Comparison of ENCODE assay signal across 8 cellular contexts in genomic region chrX:1446984-1447968, GRCh38. TPM values are rescaled to one million over a fixed set of nuclear protein-coding genes. Genes with fewer than 3 reads are reported as not detected.
A peak's percentile ranks its signal among the peaks of the same experiment; 100 is the strongest.
DNase-seq lines count a peak whose midpoint lies in the region; ATAC-seq, FAIRE-seq and TF ChIP-seq lines count a peak whose summit lies in the region.
"Not testable (repeated sequence)": the region's sequence is repeated elsewhere in the genome, so short reads cannot be mapped to it uniquely, and the experiment has no call there.

No MANE protein-coding gene starts in this region.

- not testable (repeated sequence) for TF ChIP-seq EP300 in GM12878 (IDR thresholded peaks at IDR 0.05; ENCODE audit: borderline replicate concordance in 1 of 2, control insufficient read depth in 1 of 2, low read depth in 2 of 2, low read length in 2 of 2)

- not testable (repeated sequence) for H3K4me3 Mint-ChIP-seq in H9; activated CD8-positive, alpha-beta T cell treated with anti-CD3 and anti-CD28 coated beads for 36 hours; osteocyte (ENCODE audit: unreplicated experiment)

- H4K8ac ChIP-seq in H9 (replicated peaks; ENCODE audit: insufficient read length, low read depth, low read length): not testable (repeated sequence)

- DNase-seq in H9: peak; percentile 19
- peak; percentile 48 for DNase-seq in NAMALWA (ENCODE audit: low spot score)
- not testable (repeated sequence) for DNase-seq in activated CD8-positive, alpha-beta T cell treated with anti-CD3 and anti-CD28 coated beads for 36 hours; GM12878 (ENCODE audit: low read depth, low spot score)
- DNase-seq in right cardiac atrium: peak in 2 of 3 donors; percentile 2
- DNase-seq in osteocyte (ENCODE audit: extremely low spot score, unreplicated experiment): peak; percentile 44
- DNase-seq in upper lobe of right lung: peak; percentile 34

- H3T11ph ChIP-seq in H9 (ENCODE audit: low read length): not testable (repeated sequence)

- H3K27ac ChIP-seq in DOHH2 (ENCODE audit: low read depth, low read length); H9 (ENCODE audit: insufficient read length, low read depth, low read length); GM12878 (ENCODE audit: control insufficient read depth, insufficient read depth); right cardiac atrium (ENCODE audit: low read length); upper lobe of right lung: not testable (repeated sequence)

- H2BK5ac ChIP-seq in H9 (ENCODE audit: insufficient read length, low read length): not testable (repeated sequence)

- not testable (repeated sequence) for H3K9ac ChIP-seq in H9 (ENCODE audit: extremely low read depth, insufficient read length, low read length); GM12878 (ENCODE audit: control insufficient read depth, insufficient read depth, low read length)

- not testable (repeated sequence) for TF ChIP-seq POLR2A in GM12878 (IDR thresholded peaks at IDR 0.05; ENCODE audit: low read depth, low read length)

- H2BK20ac ChIP-seq in H9 (ENCODE audit: low read depth, low read length, poor library complexity, severe bottlenecking): not testable (repeated sequence)

- peaks cover 69 to 79% (median 74%) of the 10 kb centered on the region in 3 experiments for H3K36me3 Mint-ChIP-seq in H9 (ENCODE audit: insufficient read depth in 1 of 3, low read depth in 3 of 3)
- H3K36me3 Mint-ChIP-seq in activated CD8-positive, alpha-beta T cell treated with anti-CD3 and anti-CD28 coated beads for 36 hours (ENCODE audit: low read depth): peaks cover 67% of the 10 kb centered on the region
- H3K36me3 Mint-ChIP-seq in osteocyte (ENCODE audit: unreplicated experiment): peaks cover 27% of the 10 kb centered on the region

- not testable (repeated sequence) for H4K91ac ChIP-seq in H9 (ENCODE audit: insufficient read length, low read depth, low read length)

- H3F3A ChIP-seq in DOHH2 (ENCODE audit: control insufficient read depth, insufficient read depth): not testable (repeated sequence)

- not testable (repeated sequence) for H2AFZ ChIP-seq in H9 (ENCODE audit: low read length); GM12878 (ENCODE audit: control insufficient read depth, low read depth, low read length)

- not testable (repeated sequence) for H2BK15ac ChIP-seq in H9 (ENCODE audit: low read depth, low read length)

- H2BK12ac ChIP-seq in H9 (ENCODE audit: insufficient read length, low read depth, low read length): not testable (repeated sequence)

- peak; percentile 35 for ATAC-seq in activated CD8-positive, alpha-beta T cell treated with anti-CD3 and anti-CD28 coated beads for 36 hours
- ATAC-seq in GM12878: peak; percentile 87
- ATAC-seq in right cardiac atrium, upper lobe of right lung: not testable (repeated sequence)

- CTCF ChIA-PET in activated CD8-positive, alpha-beta T cell treated with anti-CD3 and anti-CD28 coated beads for 36 hours (lab: Charles Lee); GM12878 (lab: Yijun Ruan, JAX): not testable (repeated sequence)

- H3K9me3 ChIP-seq in DOHH2 (ENCODE audit: control insufficient read depth, insufficient read depth, low read length): peaks cover 21% of the 10 kb centered on the region; the same call in 1 of the 2 replicates
- H3K9me3 ChIP-seq in H9 (ENCODE audit: control insufficient read depth, low read depth, low read length): peaks cover 13% of the 10 kb centered on the region
- H3K9me3 ChIP-seq in GM12878 (replicated peaks; ENCODE audit: control insufficient read depth, insufficient read depth, low read length): peaks cover 40% of the 10 kb centered on the region
- not testable (repeated sequence) for H3K9me3 ChIP-seq in right cardiac atrium (ENCODE audit: control insufficient read depth, low read length); upper lobe of right lung

- peaks cover 11% of the 10 kb centered on the region for H3K79me1 ChIP-seq in H9 (ENCODE audit: insufficient read depth, low read depth, low read length, poor library complexity, severe bottlenecking)

- H3K79me2 ChIP-seq in DOHH2 (ENCODE audit: control insufficient read depth, low read length) (peaks cover 90% of the 10 kb centered on the region), H9 (ENCODE audit: insufficient read depth, low read length) (peaks cover 34% of the 10 kb centered on the region; the same call in 1 of the 2 replicates), GM12878 (ENCODE audit: control insufficient read depth, insufficient read depth, low read length) (peaks cover 53% of the 10 kb centered on the region)

- H3K27ac Mint-ChIP-seq in H9; osteocyte (ENCODE audit: unreplicated experiment): not testable (repeated sequence)
- H3K27ac Mint-ChIP-seq in activated CD8-positive, alpha-beta T cell treated with anti-CD3 and anti-CD28 coated beads for 36 hours: peak overlapping the region; percentile 30

- not testable (repeated sequence) for H3K23me2 ChIP-seq in H9 (ENCODE audit: insufficient read length, low read depth, low read length, poor library complexity, severe bottlenecking)

- not testable (repeated sequence) for TF ChIP-seq RAD21 in GM12878 (IDR thresholded peaks at IDR 0.05; ENCODE audit: insufficient read depth, low read depth, low read length)

- RAD21 ChIA-PET in GM12878 (lab: Charles Lee; ENCODE audit: unreplicated experiment): not testable (repeated sequence)

- H3K4me1 ChIP-seq in DOHH2 (ENCODE audit: control insufficient read depth, low read length) (peaks cover 32% of the 10 kb centered on the region), GM12878 (ENCODE audit: control insufficient read depth, insufficient read depth, low read length) (peaks cover 13% of the 10 kb centered on the region), upper lobe of right lung (peaks cover 11% of the 10 kb centered on the region)
- H3K4me1 ChIP-seq in H9 (ENCODE audit: insufficient read depth, low read length); right cardiac atrium (ENCODE audit: control insufficient read depth, insufficient read depth, low read length): not testable (repeated sequence)

- WGBS in H9 (ENCODE audit: extremely low coverage, insufficient read length, low lambda C conversion rate): no CpG with 5 or more reads among the region's 13 CpGs
- WGBS in GM12878 (ENCODE audit: insufficient coverage, insufficient replicate concordance, low lambda C conversion rate, missing lambda C conversion rate): 75% methylated on average over 13 of the region's 13 CpGs
- WGBS in right cardiac atrium: 93% methylated on average over 13 of the region's 13 CpGs

- not testable (repeated sequence) for H3K9me2 ChIP-seq in DOHH2 (replicated peaks; ENCODE audit: control insufficient read depth, low read length)

- H4K5ac ChIP-seq in H9 (ENCODE audit: insufficient read length, low read depth, low read length): not testable (repeated sequence)

- not testable (repeated sequence) for H3K4me1 Mint-ChIP-seq in H9; osteocyte (ENCODE audit: unreplicated experiment)
- H3K4me1 Mint-ChIP-seq in activated CD8-positive, alpha-beta T cell treated with anti-CD3 and anti-CD28 coated beads for 36 hours (ENCODE audit: low read depth): peaks cover 28% of the 10 kb centered on the region

- H3K14ac ChIP-seq in H9 (ENCODE audit: insufficient read depth, low read length): not testable (repeated sequence)

- in situ Hi-C loops in GM12878 (cut with MboI): not testable (repeated sequence)

- not testable (repeated sequence) for H2BK120ac ChIP-seq in H9 (ENCODE audit: low read depth, low read length, poor library complexity, severe bottlenecking)

- not testable (repeated sequence) for H3K56ac ChIP-seq in H9 (ENCODE audit: insufficient read length, low read depth, low read length)

- not testable (repeated sequence) for TF ChIP-seq CTCF in DOHH2 (IDR thresholded peaks at IDR 0.05; ENCODE audit: low read depth, low read length, poor library complexity, severe bottlenecking); H9 (conservative IDR thresholded peaks at IDR 0.05); activated CD8-positive, alpha-beta T cell treated with anti-CD3 and anti-CD28 coated beads for 36 hours (IDR thresholded peaks at IDR 0.05); GM12878 (IDR thresholded peaks at IDR 0.05 in 2 of 3, conservative IDR thresholded peaks at IDR 0.05 in 1 of 3; ENCODE audit: control insufficient read depth in 2 of 3, extremely low read depth in 1 of 3, insufficient read depth in 1 of 3, low read depth in 3 of 3, low read length in 3 of 3); osteocyte (IDR thresholded peaks at IDR 0.05); upper lobe of right lung (IDR thresholded peaks at IDR 0.05)

- SMC1A ChIA-PET in GM12878 (lab: Charles Lee; ENCODE audit: uncharacterized antibody, unreplicated experiment): not testable (repeated sequence)

- not testable (repeated sequence) for H3K27me3 ChIP-seq in DOHH2 (ENCODE audit: control insufficient read depth, low read length); H9 (ENCODE audit: insufficient read depth, low read length); GM12878 (replicated peaks in 1 of 2; ENCODE audit: control insufficient read depth in 2 of 2, insufficient read depth in 2 of 2, low read length in 1 of 2); right cardiac atrium (ENCODE audit: control insufficient read depth, insufficient read depth); upper lobe of right lung

- not testable (repeated sequence) for H3K27me3 Mint-ChIP-seq in H9 (ENCODE audit: low read depth); activated CD8-positive, alpha-beta T cell treated with anti-CD3 and anti-CD28 coated beads for 36 hours; osteocyte (ENCODE audit: unreplicated experiment)

- peak; percentile 54 for FAIRE-seq in GM12878 (lab: Jason Lieb, UNC)

- POLR2A ChIA-PET in activated CD8-positive, alpha-beta T cell treated with anti-CD3 and anti-CD28 coated beads for 36 hours (lab: Charles Lee); GM12878 (lab: Charles Lee): not testable (repeated sequence)

- not testable (repeated sequence) for H3K4me3 ChIP-seq in DOHH2 (ENCODE audit: low read length); GM12878; right cardiac atrium (ENCODE audit: low read length); upper lobe of right lung

- H3K18ac ChIP-seq in H9 (ENCODE audit: insufficient read length, low read depth, low read length): not testable (repeated sequence)

- not testable (repeated sequence) for BruUV-seq in GM12878 (replicated peaks; lab: Mats Ljungman, UMichigan)

- not testable (repeated sequence) for H2AK5ac ChIP-seq in H9 (ENCODE audit: insufficient read length, low read length)

- intact Hi-C loops in activated CD8-positive, alpha-beta T cell treated with anti-CD3 and anti-CD28 coated beads for 36 hours (cut with micrococcal nuclease); GM12878 (cut with micrococcal nuclease; ENCODE audit: unreplicated experiment); upper lobe of right lung (cut with DNase I): not testable (repeated sequence)
- intact Hi-C loops in right cardiac atrium (cut with DNase I): loop anchor here in 2 of 4 donors (10.0 kb wide), 1 partner anchor 52 kb away; the partner anchor contains the start of gene SLC25A6 (in 2 of the 2)

- not testable (repeated sequence) for H4K20me1 ChIP-seq in DOHH2 (ENCODE audit: control insufficient read depth, insufficient read depth, low read depth, low read length); H9 (ENCODE audit: control insufficient read depth, insufficient read depth, insufficient read length); GM12878 (ENCODE audit: control insufficient read depth, insufficient read depth)

- H3K23ac ChIP-seq in H9 (ENCODE audit: insufficient read length, low read depth, low read length): not testable (repeated sequence)

- H3K36me3 ChIP-seq in DOHH2 (ENCODE audit: control insufficient read depth, low read length) (peaks cover 37% of the 10 kb centered on the region), GM12878 (ENCODE audit: control insufficient read depth in 2 of 2, insufficient read depth in 2 of 2, low read length in 1 of 2) (peaks cover 0 to 10% of the 10 kb centered on the region in 2 experiments; a peak in 2 of 4 replicates)
- not testable (repeated sequence) for H3K36me3 ChIP-seq in upper lobe of right lung

- H3K9me3 Mint-ChIP-seq in H9: peaks cover 51 to 53% of the 10 kb centered on the region in 2 experiments
- H3K9me3 Mint-ChIP-seq in activated CD8-positive, alpha-beta T cell treated with anti-CD3 and anti-CD28 coated beads for 36 hours: peaks cover 44% of the 10 kb centered on the region
- peaks cover 14% of the 10 kb centered on the region for H3K9me3 Mint-ChIP-seq in osteocyte (ENCODE audit: unreplicated experiment)

- H3K4me2 ChIP-seq in DOHH2 (ENCODE audit: low read length): peak overlapping the region; percentile 11; the same call in 1 of the 2 replicates
- H3K4me2 ChIP-seq in H9 (ENCODE audit: insufficient read depth, insufficient read length, low read length); GM12878 (ENCODE audit: control insufficient read depth, insufficient read depth): not testable (repeated sequence)

- not testable (repeated sequence) for H3K4ac ChIP-seq in H9 (ENCODE audit: low read depth, low read length)

RNA-seq across cellular contexts. Expression of gene ASMTL, which starts 5.4 kb away (rescaled TPM):
- total RNA-seq in H9 (2021): 59.8 and 64.2 TPM in 2 replicates
- 10 to 100 TPM; 55.8 to 57.2 TPM for total RNA-seq in activated CD8-positive, alpha-beta T cell treated with anti-CD3 and anti-CD28 coated beads for 36 hours
- 32.4 and 34.7 TPM in 2 replicates for total RNA-seq in GM12878 (2013; cell fraction: nucleolus; rRNA removed)
- 21.7 and 32.2 TPM in 2 replicates for total RNA-seq in GM12878 (2014; rRNA removed)
- 15.5 and 18.1 TPM in 2 replicates for total RNA-seq in GM12878 (2014; rRNA removed; fragmentation: Illumina TruSeq; extraction: Trizol)
- total RNA-seq in GM12878 (2021): 46.6 and 46.8 TPM in 2 replicates
- polyA plus RNA-seq in GM12878 (2011; ENCODE audit: low read depth): 14.8 TPM
- polyA plus RNA-seq in GM12878 (2011; rRNA removed): 24.5 and 51.9 TPM in 2 replicates
- 54.2 and 67.8 TPM in 2 replicates for polyA plus RNA-seq in GM12878 (2011; cell fraction: cytosol; rRNA removed)
- polyA plus RNA-seq in GM12878 (2011; cell fraction: nucleus; rRNA removed): 97.6 and 127 TPM in 2 replicates
- 42.3 and 47.5 TPM in 2 replicates for polyA plus RNA-seq in GM12878 (2012)
- polyA plus RNA-seq in GM12878 (2014; fragmentation: Illumina TruSeq; extraction: Trizol): 8.5 and 14.3 TPM in 2 replicates
- 1 to 10 TPM; 1.6 to 3.8 TPM for polyA plus RNA-seq in GM12878 (2014; fragmentation: Nextera tagmentation; extraction: Ambion mirVana)
- 44.6 and 48.4 TPM in 2 replicates for polyA plus RNA-seq in GM12878 (2014; rRNA removed)
- 10 to 100 TPM; 32.1 to 34.4 TPM for polyA plus RNA-seq in GM12878 (2016; fragmentation: Nextera tagmentation; extraction: Ambion mirVana)
- polyA minus RNA-seq in GM12878 (2011; rRNA and poly(A)+ RNA removed): 31.2 and 53.8 TPM in 2 replicates
- polyA minus RNA-seq in GM12878 (2011; cell fraction: cytosol; rRNA and poly(A)+ RNA removed): 20.7 and 21.2 TPM in 2 replicates
- polyA minus RNA-seq in GM12878 (2011; cell fraction: nucleus; rRNA and poly(A)+ RNA removed): 17.2 and 27.9 TPM in 2 replicates
- total RNA-seq in right cardiac atrium: 10 to 100 TPM; 30.3 to 34.4 (median 34.1) TPM
- polyA plus RNA-seq in right cardiac atrium: 27.7 TPM
- 33.3 and 35.9 TPM in 2 replicates for total RNA-seq in osteocyte
- total RNA-seq in upper lobe of right lung: 23.8 TPM

RNA-seq across cellular contexts. Expression of gene SLC25A6, which starts 55.4 kb away (rescaled TPM):
- total RNA-seq in H9 (2021) (553 and 558 TPM in 2 replicates), GM12878 (2014; rRNA removed) (225 and 293 TPM in 2 replicates), GM12878 (2014; rRNA removed; fragmentation: Illumina TruSeq; extraction: Trizol) (261 and 287 TPM in 2 replicates), GM12878 (2021) (632 and 654 TPM in 2 replicates), right cardiac atrium (100 to 1,000 TPM; 154 to 228 (median 193) TPM), osteocyte (394 and 402 TPM in 2 replicates), upper lobe of right lung (337 TPM)
- 100 to 1,000 TPM; 460 to 476 TPM for total RNA-seq in activated CD8-positive, alpha-beta T cell treated with anti-CD3 and anti-CD28 coated beads for 36 hours
- total RNA-seq in GM12878 (2013; cell fraction: nucleolus; rRNA removed): 200 and 249 TPM in 2 replicates
- 286 TPM for polyA plus RNA-seq in GM12878 (2011; ENCODE audit: low read depth)
- polyA plus RNA-seq in GM12878 (2011; rRNA removed) (157 and 352 TPM in 2 replicates), GM12878 (2014; fragmentation: Illumina TruSeq; extraction: Trizol) (34.2 and 187 TPM in 2 replicates), GM12878 (2014; fragmentation: Nextera tagmentation; extraction: Ambion mirVana) (100 to 1,000 TPM in 1 of 2 experiments, 10 to 100 TPM in 1; 61.9 to 127 TPM), GM12878 (2014; rRNA removed) (642 and 753 TPM in 2 replicates), GM12878 (2016; fragmentation: Nextera tagmentation; extraction: Ambion mirVana) (100 to 1,000 TPM; 447 to 454 TPM), right cardiac atrium (159 TPM)
- polyA plus RNA-seq in GM12878 (2011; cell fraction: cytosol; rRNA removed): 683 and 869 TPM in 2 replicates
- 295 and 304 TPM in 2 replicates for polyA plus RNA-seq in GM12878 (2011; cell fraction: nucleus; rRNA removed)
- polyA plus RNA-seq in GM12878 (2012): 757 and 810 TPM in 2 replicates
- polyA minus RNA-seq in GM12878 (2011; rRNA and poly(A)+ RNA removed): 274 and 515 TPM in 2 replicates
- polyA minus RNA-seq in GM12878 (2011; cell fraction: cytosol; rRNA and poly(A)+ RNA removed): 253 and 254 TPM in 2 replicates
- polyA minus RNA-seq in GM12878 (2011; cell fraction: nucleus; rRNA and poly(A)+ RNA removed): 107 and 179 TPM in 2 replicates
